ENCODE assay signal across 1 cellular context in the genomic region with DNA sequence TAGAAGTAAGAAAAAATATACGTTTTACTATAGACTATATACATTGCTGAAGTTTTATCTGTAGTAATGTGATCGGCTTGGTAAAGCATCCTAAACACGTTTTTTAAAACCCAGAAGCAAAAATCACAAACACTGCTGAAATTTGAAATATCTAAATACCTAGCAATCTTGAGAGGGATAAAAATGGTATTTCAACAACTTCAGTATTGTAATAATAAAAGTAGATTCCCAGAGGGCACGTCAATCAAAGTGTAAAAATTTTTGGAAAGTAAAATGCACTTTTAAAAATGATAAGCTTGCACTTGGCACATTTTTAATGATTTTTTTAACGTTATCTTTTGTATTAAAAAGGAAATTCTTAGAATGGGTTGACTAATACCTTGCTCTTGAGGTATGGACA.
TF ChIP-seq lines count a peak whose summit lies in the region.

No MANE protein-coding gene starts in this region.

TF ChIP-seq in K562, 482 proteins besides CTCF, POLR2A, EP300 and RAD21:
- TF ChIP-seq ZNF717 (CRISPR knock-in tag; IDR thresholded peaks at IDR 0.05): no peak
- TF ChIP-seq PKNOX1 (IDR thresholded peaks at IDR 0.05): peak; percentile 73
- TF ChIP-seq ZC3H8 (IDR thresholded peaks at IDR 0.05): no peak
- TF ChIP-seq TCF7L2 (IDR thresholded peaks at IDR 0.05; ENCODE audit: low read depth, low read length): no peak
- TF ChIP-seq LEF1 (IDR thresholded peaks at IDR 0.05): no peak
- TF ChIP-seq, protein P1, sequence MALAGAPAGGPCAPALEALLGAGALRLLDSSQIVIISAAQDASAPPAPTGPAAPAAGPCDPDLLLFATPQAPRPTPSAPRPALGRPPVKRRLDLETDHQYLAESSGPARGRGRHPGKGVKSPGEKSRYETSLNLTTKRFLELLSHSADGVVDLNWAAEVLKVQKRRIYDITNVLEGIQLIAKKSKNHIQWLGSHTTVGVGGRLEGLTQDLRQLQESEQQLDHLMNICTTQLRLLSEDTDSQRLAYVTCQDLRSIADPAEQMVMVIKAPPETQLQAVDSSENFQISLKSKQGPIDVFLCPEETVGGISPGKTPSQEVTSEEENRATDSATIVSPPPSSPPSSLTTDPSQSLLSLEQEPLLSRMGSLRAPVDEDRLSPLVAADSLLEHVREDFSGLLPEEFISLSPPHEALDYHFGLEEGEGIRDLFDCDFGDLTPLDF (CRISPR knock-in tag; IDR thresholded peaks at IDR 0.05): no peak
TF ChIP-seq in K562: peak in this region for 1.
